In the genomic region with DNA sequence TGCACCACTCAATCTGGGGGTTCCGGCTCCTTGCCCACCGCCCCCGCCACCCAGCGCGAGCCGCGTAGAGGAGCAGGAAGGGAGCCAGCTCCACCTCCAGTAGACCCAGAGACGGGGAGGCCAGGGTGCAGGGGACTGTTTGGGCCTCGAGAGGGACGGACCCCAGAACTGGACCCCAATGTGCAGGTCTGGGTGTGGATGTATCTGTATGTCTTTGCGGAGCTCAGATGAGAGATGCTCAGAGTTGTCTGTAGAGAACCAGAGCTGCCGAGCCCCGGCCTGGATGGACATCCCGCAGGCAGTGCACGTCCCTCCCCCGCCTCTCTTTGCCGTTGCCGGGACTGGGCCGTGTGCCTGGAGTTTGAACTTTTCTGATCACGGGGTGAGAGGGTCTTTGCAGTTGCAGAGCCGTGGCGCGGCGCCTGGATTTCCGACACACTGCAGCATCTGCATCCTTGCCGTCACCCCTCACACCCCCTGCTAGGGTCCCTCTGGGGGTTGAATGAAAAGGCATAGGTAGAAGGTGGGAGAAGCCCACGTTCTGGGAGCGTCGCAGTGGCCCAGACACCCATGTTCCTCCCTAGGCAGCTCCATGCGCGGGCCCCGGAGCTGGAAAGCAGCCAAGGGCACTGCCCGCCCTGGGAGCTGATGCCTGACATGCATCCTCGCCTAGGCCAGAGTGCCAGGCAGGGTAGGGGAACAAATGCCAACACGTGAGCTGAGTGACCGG, we compare ENCODE assay signal across 28 cellular contexts.
DNase-seq lines count a peak whose midpoint lies in the region; ATAC-seq and TF ChIP-seq lines count a peak whose summit lies in the region.
"Had no signal": no experiment of that assay in that cellular context is flagged by ENCODE, and none has a peak within 500 bp of the region (broad histone marks: within the 10 kb centered on the region; RNA-seq: fewer than 3 reads in every experiment).

No MANE protein-coding gene starts in this region.

- peak overlapping the region; percentile 47 for H3K27ac Mint-ChIP-seq in stimulated activated naive B cell treated with anti-CD40 and anti-IgM and Interleukin-4, amounts not matched to agents 10 μg/mL and 1 μg/mL and 100 μg/mL, for 72 hours
- H3K27ac Mint-ChIP-seq: activated CD8-positive, alpha-beta T cell treated with anti-CD3 and anti-CD28 coated beads for 36 hours; activated naive CD8-positive, alpha-beta T cell; activated T-cell treated with anti-CD3 and anti-CD28 coated beads, Interleukin-2, amount 50 U/mL, for 24 hours; CD8-positive, alpha-beta T cell had no signal

- peaks cover 9% of the 10 kb centered on the region for H3K4me1 Mint-ChIP-seq in activated T-cell treated with anti-CD3 and anti-CD28 coated beads, Interleukin-2, amount 50 U/mL, for 4 hours (ENCODE audit: low read depth)
- H3K4me1 Mint-ChIP-seq in stimulated activated naive B cell treated with anti-CD40 and anti-IgM and Interleukin-4, amounts not matched to agents 10 μg/mL and 1 μg/mL and 100 μg/mL, for 72 hours = peaks cover 0 to 13% of the 10 kb centered on the region in 2 donors

- H3K9me2 ChIP-seq in Karpas-422 (replicated peaks; ENCODE audit: insufficient read depth, low read length) = no peaks in the 10 kb centered on the region

- WGBS in heart left ventricle, 4 donors = 43 to 67% (median 59%) methylated on average over 24 to 36 of the region's 36 CpGs

- no peak overlapping the region for H2AFZ ChIP-seq in Karpas-422 (ENCODE audit: low read length)

- no peak for TF ChIP-seq POLR2A in heart left ventricle (IDR thresholded peaks at IDR 0.05)

- H3K36me3 Mint-ChIP-seq in activated T-cell treated with anti-CD3 and anti-CD28 coated beads, Interleukin-2, amount 50 U/mL, for 4 hours (ENCODE audit: insufficient read depth) = no peaks in the 10 kb centered on the region
- H3K36me3 Mint-ChIP-seq in stimulated activated naive B cell treated with anti-CD40 and anti-IgM and Interleukin-4, amounts not matched to agents 10 μg/mL and 1 μg/mL and 100 μg/mL, for 72 hours = peaks cover 0 to 9% of the 10 kb centered on the region in 2 donors

- ATAC-seq in activated T-cell treated with anti-CD3 and anti-CD28 coated beads, Interleukin-2, amount 50 U/mL, for 4 hours = no peak
- peak; percentile 38 to 84 (median 82) for ATAC-seq in heart left ventricle
- no peak for ATAC-seq in stimulated activated naive B cell treated with anti-CD40 and anti-IgM and Interleukin-4, amounts not matched to agents 10 μg/mL and 1 μg/mL and 100 μg/mL, for 72 hours (replicated peaks)
- ATAC-seq in GM21381 (IDR thresholded peaks at IDR 0.05; ENCODE audit: unreplicated experiment) = no peak
- no peak for ATAC-seq in HG03442 (IDR thresholded peaks at IDR 0.05; ENCODE audit: unreplicated experiment)
- ATAC-seq: activated CD8-positive, alpha-beta T cell treated with anti-CD3 and anti-CD28 coated beads for 36 hours; body of pancreas; CD8-positive, alpha-beta T cell; esophagus mucosa had no signal

- H4K20me1 ChIP-seq in Karpas-422 (ENCODE audit: insufficient read depth, low read depth, low read length) = no peaks in the 10 kb centered on the region

- H3K27ac ChIP-seq in heart left ventricle = no peak overlapping the region
- H3K27ac ChIP-seq in Karpas-422 (ENCODE audit: low read length) = no peak overlapping the region
- H3K27ac ChIP-seq: 22Rv1, body of pancreas, thoracic aorta had no signal

- H3K4me3 ChIP-seq in heart left ventricle (no peak overlapping the region), Karpas-422 (ENCODE audit: low read length) (no peak overlapping the region)
- H3K4me3 ChIP-seq: body of pancreas, thoracic aorta had no signal

- no peaks in the 10 kb centered on the region for H3K27me3 ChIP-seq in heart left ventricle
- no peaks in the 10 kb centered on the region for H3K27me3 ChIP-seq in Karpas-422 (ENCODE audit: low read length)
- H3K27me3 ChIP-seq: body of pancreas had no signal

- no peaks in the 10 kb centered on the region for H3K79me2 ChIP-seq in Karpas-422 (ENCODE audit: low read length)

- no peaks in the 10 kb centered on the region for H3K36me3 ChIP-seq in heart left ventricle
- no peaks in the 10 kb centered on the region for H3K36me3 ChIP-seq in Karpas-422 (ENCODE audit: insufficient read depth, low read length)
- H3K36me3 ChIP-seq: thoracic aorta had no signal

- H3K4me1 ChIP-seq in heart left ventricle (peaks cover 0 to 12% (median 0%) of the 10 kb centered on the region in 12 donors), Karpas-422 (ENCODE audit: low read length) (no peaks in the 10 kb centered on the region)

- DNase-seq in activated T-cell treated with anti-CD3 and anti-CD28 coated beads, Interleukin-2, amount 50 U/mL, for 1 hour = peak; percentile 7
- DNase-seq in activated T-cell treated with anti-CD3 and anti-CD28 coated beads, Interleukin-2, amount 50 U/mL, for 4 hours = no peak
- DNase-seq in heart left ventricle (peak in 4 of 5 donors; percentile 52 to 77 (median 65)), medulla oblongata (ENCODE audit: extremely low spot score) (peak; percentile 9), Karpas-422 (no peak)
- no peak for DNase-seq in stimulated activated naive B cell treated with anti-CD40 and anti-IgM and Interleukin-4, amounts not matched to agents 10 μg/mL and 1 μg/mL and 100 μg/mL, for 72 hours
- DNase-seq: activated CD8-positive, alpha-beta T cell treated with anti-CD3 and anti-CD28 coated beads for 36 hours; activated T-cell treated with anti-CD3 and anti-CD28 coated beads, Interleukin-2, amount 50 U/mL, for 24 hours; CD8-positive, alpha-beta T cell; DMS153; effector memory CD4-positive, alpha-beta T cell; foreskin melanocyte; GF-D8; islet precursor cell; mesendoderm; NCI-H1105; NCI-H2081 treated with DMSO at 0.1 percent for 48 hours; NCI-H446; stimulated activated CD4-positive, alpha-beta T cell treated with anti-CD3 and anti-CD28 coated beads, Interleukin-4, amount 100 ng/mL, for 1 hour; stimulated activated naive CD4-positive, alpha-beta T cell treated with Interleukin-2 at 50 U/mL for 16 hours had no signal

- H3K27me3 Mint-ChIP-seq in activated T-cell treated with anti-CD3 and anti-CD28 coated beads, Interleukin-2, amount 50 U/mL, for 4 hours (ENCODE audit: low read depth) = no peaks in the 10 kb centered on the region
- peaks cover 4 to 6% of the 10 kb centered on the region in 2 donors for H3K27me3 Mint-ChIP-seq in stimulated activated naive B cell treated with anti-CD40 and anti-IgM and Interleukin-4, amounts not matched to agents 10 μg/mL and 1 μg/mL and 100 μg/mL, for 72 hours
- H3K27me3 Mint-ChIP-seq: activated CD8-positive, alpha-beta T cell treated with anti-CD3 and anti-CD28 coated beads for 36 hours; activated naive CD8-positive, alpha-beta T cell; activated T-cell treated with anti-CD3 and anti-CD28 coated beads, Interleukin-2, amount 50 U/mL, for 24 hours had no signal

- no peak overlapping the region for H3K4me3 Mint-ChIP-seq in activated T-cell treated with anti-CD3 and anti-CD28 coated beads, Interleukin-2, amount 50 U/mL, for 4 hours
- H3K4me3 Mint-ChIP-seq in stimulated activated naive B cell treated with anti-CD40 and anti-IgM and Interleukin-4, amounts not matched to agents 10 μg/mL and 1 μg/mL and 100 μg/mL, for 72 hours = no peak overlapping the region
- H3K4me3 Mint-ChIP-seq: activated CD8-positive, alpha-beta T cell treated with anti-CD3 and anti-CD28 coated beads for 36 hours; activated naive CD8-positive, alpha-beta T cell; activated T-cell treated with anti-CD3 and anti-CD28 coated beads, Interleukin-2, amount 50 U/mL, for 24 hours; CD8-positive, alpha-beta T cell; nephron had no signal

- TF ChIP-seq CTCF in heart left ventricle (IDR thresholded peaks at IDR 0.05) = no peak

- H3K9ac ChIP-seq in Karpas-422 (ENCODE audit: low read length) = no peak overlapping the region

- no peaks in the 10 kb centered on the region for H3K9me3 Mint-ChIP-seq in activated T-cell treated with anti-CD3 and anti-CD28 coated beads, Interleukin-2, amount 50 U/mL, for 4 hours
- H3K9me3 Mint-ChIP-seq in stimulated activated naive B cell treated with anti-CD40 and anti-IgM and Interleukin-4, amounts not matched to agents 10 μg/mL and 1 μg/mL and 100 μg/mL, for 72 hours = no peaks in the 10 kb centered on the region
- H3K9me3 Mint-ChIP-seq: activated CD8-positive, alpha-beta T cell treated with anti-CD3 and anti-CD28 coated beads for 36 hours; activated T-cell treated with anti-CD3 and anti-CD28 coated beads, Interleukin-2, amount 50 U/mL, for 24 hours; CD8-positive, alpha-beta T cell had no signal

- H3K9me3 ChIP-seq in heart left ventricle = no peaks in the 10 kb centered on the region
- no peaks in the 10 kb centered on the region for H3K9me3 ChIP-seq in Karpas-422 (ENCODE audit: low read length)
- H3K9me3 ChIP-seq: body of pancreas, thoracic aorta had no signal

- no peak overlapping the region for H3K4me2 ChIP-seq in Karpas-422 (ENCODE audit: low read depth, low read length, poor library complexity, severe bottlenecking)

- intact Hi-C loops in heart left ventricle (cut with DNase I) = loop anchor here in 3 of 10 donors (5.0 to 10.0 kb wide), 3 partner anchors 145 to 337 kb away; partner anchors contain the start of genes CDKN1C (in 1 of the 3) and KCNQ1OT1 (in 1 of the 3)

Comparison
In these comparisons a context has a peak if more than half of its experiments do, and no peak if none do; other contexts are left out.
1. DNase-seq: peak in activated T-cell treated with anti-CD3 and anti-CD28 coated beads, Interleukin-2, amount 50 U/mL, for 1 hour (single experiment), heart left ventricle (4 of 5) and medulla oblongata (single experiment); none in activated T-cell treated with anti-CD3 and anti-CD28 coated beads, Interleukin-2, amount 50 U/mL, for 4 hours (single experiment), stimulated activated naive B cell treated with anti-CD40 and anti-IgM and Interleukin-4, amounts not matched to agents 10 μg/mL and 1 μg/mL and 100 μg/mL, for 72 hours (single experiment) and Karpas-422 (single experiment).
2. ATAC-seq: peak in heart left ventricle (4 of 4); none in activated T-cell treated with anti-CD3 and anti-CD28 coated beads, Interleukin-2, amount 50 U/mL, for 4 hours (0 of 2), stimulated activated naive B cell treated with anti-CD40 and anti-IgM and Interleukin-4, amounts not matched to agents 10 μg/mL and 1 μg/mL and 100 μg/mL, for 72 hours (0 of 2), GM21381 (single experiment) and HG03442 (single experiment).